16 cellular contexts compared by ENCODE assay signal in genomic region chr10:10293431-10293830, GRCh38.
DNase-seq lines count a peak whose midpoint lies in the region; ATAC-seq and TF ChIP-seq lines count a peak whose summit lies in the region.
"Had no signal": no experiment of that assay in that cellular context is flagged by ENCODE, and none has a peak within 500 bp of the region (broad histone marks: within the 10 kb centered on the region; RNA-seq: fewer than 3 reads in every experiment).

No MANE protein-coding gene starts in this region.

- DNase-seq in Ammon's horn (ENCODE audit: low spot score) (peak; percentile 9), WTC11 (ENCODE audit: low spot score) (peak; percentile 28), heart right ventricle (peak in 1 of 2 donors; percentile 53), NCI-H187 (lab: John Stamatoyannopoulos, UW) (no peak), T-helper 17 cell (no peak)
- DNase-seq in stimulated activated naive CD8-positive, alpha-beta T cell treated with anti-CD3 and anti-CD28 coated beads, Interleukin-15, Interleukin-2, amounts not matched to agents 100 U/mL and 50 U/mL, for 24 hours = no peak
- DNase-seq in effector CD4-positive, alpha-beta T cell = no peak
- DNase-seq: activated CD4-positive, CD25-positive, alpha-beta regulatory T cell; KG1; NCI-H1417 treated with DMSO at 0.1 percent for 48 hours had no signal

- peaks cover 9% of the 10 kb centered on the region for H3K4me1 Mint-ChIP-seq in WTC11
- H3K4me1 Mint-ChIP-seq in T-helper 17 cell = no peaks in the 10 kb centered on the region

- no peak for TF ChIP-seq CTCF in WTC11 (IDR thresholded peaks at IDR 0.05)
- TF ChIP-seq CTCF in heart right ventricle (IDR thresholded peaks at IDR 0.05) = no peak

- H3K4me3 Mint-ChIP-seq in WTC11 (no peak overlapping the region), T-helper 17 cell (no peak overlapping the region)
- H3K4me3 Mint-ChIP-seq: stimulated activated naive CD8-positive, alpha-beta T cell treated with anti-CD3 and anti-CD28 coated beads, Interleukin-15, Interleukin-2, amounts not matched to agents 100 ng/mL and 50 ng/mL, for 24 hours had no signal

- H3K27ac Mint-ChIP-seq in WTC11 (peak overlapping the region; percentile 50; the same call in 1 of the 2 replicates), T-helper 17 cell (no peak overlapping the region)
- H3K27ac Mint-ChIP-seq: stimulated activated naive CD8-positive, alpha-beta T cell treated with anti-CD3 and anti-CD28 coated beads, Interleukin-15, Interleukin-2, amounts not matched to agents 100 ng/mL and 50 ng/mL, for 24 hours had no signal

- H3K4me1 ChIP-seq in heart right ventricle (peaks cover 0 to 18% (median 0%) of the 10 kb centered on the region in 9 donors), mesodermal cell (ENCODE audit: control insufficient read depth, insufficient read depth, low read length, poor library complexity, severe bottlenecking) (peaks cover 19% of the 10 kb centered on the region)
- H3K4me1 ChIP-seq: breast epithelium had no signal

- H3K9me3 ChIP-seq in heart right ventricle (no peaks in the 10 kb centered on the region), mesodermal cell (ENCODE audit: control insufficient read depth, low read length) (no peaks in the 10 kb centered on the region), T-helper 17 cell (ENCODE audit: control insufficient read depth, low read length, poor library complexity, severe bottlenecking) (no peaks in the 10 kb centered on the region)
- H3K9me3 ChIP-seq: breast epithelium, neutrophil had no signal

- H3K27ac ChIP-seq in heart right ventricle (peak overlapping the region in 5 of 10 donors; percentile 15 to 66 (median 40)), mesodermal cell (ENCODE audit: low read depth, low read length, severe bottlenecking) (peak overlapping the region; percentile 43)
- H3K27ac ChIP-seq: breast epithelium, neutrophil had no signal

- H3K4me3 ChIP-seq in heart right ventricle (peak overlapping the region in 3 of 10 donors; percentile 8 to 33 (median 21)), mesodermal cell (ENCODE audit: extremely low read depth, insufficient read depth, low read length, poor library complexity, severe bottlenecking) (no peak overlapping the region)
- H3K4me3 ChIP-seq: lung, skin epidermis had no signal

- POLR2A ChIA-PET in WTC11 (lab: Charles Lee) = no interaction called here

- H3K9me3 Mint-ChIP-seq in WTC11 = peaks cover 29% of the 10 kb centered on the region

- ATAC-seq in WTC11 (peak; percentile 91), heart right ventricle (peak in 7 of 8 donors; percentile 57 to 91 (median 84)), T-helper 17 cell (no peak)
- ATAC-seq in stimulated activated naive CD8-positive, alpha-beta T cell treated with anti-CD3 and anti-CD28 coated beads, Interleukin-15, Interleukin-2, amounts not matched to agents 100 U/mL and 50 U/mL, for 24 hours = no peak

- CTCF ChIA-PET in WTC11 (lab: Charles Lee) = interaction anchor here (0.8 kb wide), 2 partner anchors 685 to 950 kb away, joined by 3 read pairs; no protein-coding TSS in a partner anchor

- H3K36me3 Mint-ChIP-seq in WTC11 (peaks cover 17% of the 10 kb centered on the region), T-helper 17 cell (ENCODE audit: low read depth) (peaks cover 2% of the 10 kb centered on the region)

- no peaks in the 10 kb centered on the region for H3K36me3 ChIP-seq in heart right ventricle
- no peaks in the 10 kb centered on the region for H3K36me3 ChIP-seq in mesodermal cell (ENCODE audit: control insufficient read depth, insufficient read depth, low read length)
- H3K36me3 ChIP-seq: breast epithelium, neutrophil had no signal

- H3K27me3 Mint-ChIP-seq in WTC11 (ENCODE audit: low read depth) (no peaks in the 10 kb centered on the region), T-helper 17 cell (peaks cover 4% of the 10 kb centered on the region)
- H3K27me3 Mint-ChIP-seq: stimulated activated naive CD8-positive, alpha-beta T cell treated with anti-CD3 and anti-CD28 coated beads, Interleukin-15, Interleukin-2, amounts not matched to agents 100 ng/mL and 50 ng/mL, for 24 hours had no signal

- WGBS in heart right ventricle, 2 donors = 30 to 39% methylated on average over 5 of the region's 5 CpGs
- WGBS in mesodermal cell (ENCODE audit: insufficient coverage in 2 of 2), 2 experiments = 4 to 8% methylated on average over 5 of the region's 5 CpGs

- no peaks in the 10 kb centered on the region for H3K27me3 ChIP-seq in heart right ventricle
- H3K27me3 ChIP-seq: breast epithelium, neutrophil had no signal

- intact Hi-C loops in heart right ventricle (cut with DNase I) = no loop called here

TF ChIP-seq in WTC11, 78 proteins besides CTCF, POLR2A, EP300 and RAD21 (continues in another document):
- 0 out of 2 replicates have a peak, but pooled peaks have one; percentile 54 for TF ChIP-seq CBFB (CRISPR knock-in tag; IDR thresholded peaks at IDR 0.05; ENCODE audit: low read depth)
- TF ChIP-seq HMGA2 (CRISPR knock-in tag; IDR thresholded peaks at IDR 0.05) = no peak
- no peak for TF ChIP-seq ZSCAN18 (CRISPR knock-in tag; IDR thresholded peaks at IDR 0.05)
- peak; percentile 18; the same call in 1 of the 2 replicates for TF ChIP-seq ZNF423 (CRISPR knock-in tag; IDR thresholded peaks at IDR 0.05)
- no peak for TF ChIP-seq GTF2I (CRISPR knock-in tag; conservative IDR thresholded peaks at IDR 0.05)
- TF ChIP-seq ZNF232 (CRISPR knock-in tag; IDR thresholded peaks at IDR 0.05) = no peak
- 0 out of 2 replicates have a peak, but pooled peaks have one; percentile 37 for TF ChIP-seq SP1 (CRISPR knock-in tag; conservative IDR thresholded peaks at IDR 0.05)
- TF ChIP-seq RELA (CRISPR knock-in tag; IDR thresholded peaks at IDR 0.05; ENCODE audit: borderline replicate concordance) = no peak
- peak; percentile 73 for TF ChIP-seq FOXK1 (CRISPR knock-in tag; IDR thresholded peaks at IDR 0.05)
- TF ChIP-seq ATF3 (CRISPR knock-in tag; conservative IDR thresholded peaks at IDR 0.05) = no peak
- no peak for TF ChIP-seq ZNF532 (CRISPR knock-in tag; IDR thresholded peaks at IDR 0.05; ENCODE audit: borderline replicate concordance)
- no peak for TF ChIP-seq E2F1 (CRISPR knock-in tag; IDR thresholded peaks at IDR 0.05)

Comparison
In these comparisons a context has a peak if more than half of its experiments do, and no peak if none do; other contexts are left out.
1. DNase-seq: peak in Ammon's horn (single experiment) and WTC11 (single experiment); none in stimulated activated naive CD8-positive, alpha-beta T cell treated with anti-CD3 and anti-CD28 coated beads, Interleukin-15, Interleukin-2, amounts not matched to agents 100 U/mL and 50 U/mL, for 24 hours (single experiment), effector CD4-positive, alpha-beta T cell (single experiment), NCI-H187 (0 of 2) and T-helper 17 cell (0 of 3).
2. ATAC-seq: peak in WTC11 (single experiment) and heart right ventricle (7 of 8); none in stimulated activated naive CD8-positive, alpha-beta T cell treated with anti-CD3 and anti-CD28 coated beads, Interleukin-15, Interleukin-2, amounts not matched to agents 100 U/mL and 50 U/mL, for 24 hours (single experiment) and T-helper 17 cell (single experiment).